ENCODE assay signal across 8 cellular contexts in genomic region chr12:24561882-24562760, GRCh38.
DNase-seq lines count a peak whose midpoint lies in the region; ATAC-seq, FAIRE-seq and TF ChIP-seq lines count a peak whose summit lies in the region.

No MANE protein-coding gene starts in this region.

- H3K36me3 ChIP-seq in kidney epithelial cell (ENCODE audit: control insufficient read depth, insufficient read depth, low read length) (no peaks in the 10 kb centered on the region), skeletal muscle tissue (ENCODE audit: control insufficient read depth in 3 of 3, insufficient read depth in 3 of 3, low read length in 3 of 3) (no peaks in the 10 kb centered on the region)

- no peak for ATAC-seq in GM21381 (IDR thresholded peaks at IDR 0.05; ENCODE audit: unreplicated experiment)
- ATAC-seq in GM21786 (IDR thresholded peaks at IDR 0.05; ENCODE audit: unreplicated experiment): no peak

- H3K4me3 ChIP-seq in AG10803 (ENCODE audit: low read length) (peak overlapping the region; percentile 74), cardiac fibroblast (replicated peaks in 1 of 2; ENCODE audit: low read depth in 2 of 2, low read length in 2 of 2) (peak overlapping the region; percentile 75 to 76), kidney epithelial cell (ENCODE audit: low read depth, low read length) (peak overlapping the region; percentile 87), skeletal muscle tissue (ENCODE audit: low read length in 3 of 3) (peak overlapping the region; percentile 75 to 81 (median 76))

- no peaks in the 10 kb centered on the region for H3K27me3 ChIP-seq in kidney epithelial cell (ENCODE audit: control insufficient read depth, insufficient read depth, low read length)
- peaks cover 2 to 11% (median 6%) of the 10 kb centered on the region in 3 donors for H3K27me3 ChIP-seq in skeletal muscle tissue (ENCODE audit: control insufficient read depth in 3 of 3, insufficient read depth in 3 of 3, low read length in 3 of 3)

- peak overlapping the region; percentile 68 for H3K27ac ChIP-seq in skeletal muscle tissue (ENCODE audit: low read depth, low read length)

- no peaks in the 10 kb centered on the region for H3K9me3 ChIP-seq in skeletal muscle tissue (ENCODE audit: control insufficient read depth in 3 of 3, low read length in 3 of 3)

- no peak for FAIRE-seq in GM19239 (lab: Jason Lieb, UNC)

- H3K4me1 ChIP-seq in skeletal muscle tissue (ENCODE audit: control insufficient read depth in 3 of 3, insufficient read depth in 3 of 3, low read length in 3 of 3): peaks cover 4 to 12% (median 10%) of the 10 kb centered on the region in 3 donors

- no peak for TF ChIP-seq CTCF in AG10803 (conservative IDR thresholded peaks at IDR 0.05; ENCODE audit: low read length)
- TF ChIP-seq CTCF in cardiac fibroblast (IDR thresholded peaks at IDR 0.05; ENCODE audit: low read depth, low read length): no peak
- no peak for TF ChIP-seq CTCF in kidney epithelial cell (IDR thresholded peaks at IDR 0.05; ENCODE audit: insufficient read depth, low read length, poor library complexity, severe bottlenecking)

- peak; percentile 29 for DNase-seq in AG10803 (ENCODE audit: low read depth)
- DNase-seq in GM19239 (ENCODE audit: insufficient read length, low spot score): peak; percentile 38
- peak; percentile 40 for DNase-seq in NOMO-1 treated with DMSO at 0.1 percent for 48 hours (lab: John Stamatoyannopoulos, UW; ENCODE audit: unreplicated experiment)
- peak; percentile 59 to 69 for DNase-seq in cardiac fibroblast (ENCODE audit: low read depth in 2 of 2)
- DNase-seq in kidney epithelial cell (ENCODE audit: low read depth): no peak

- H3K9ac ChIP-seq in skeletal muscle tissue (ENCODE audit: low read depth in 1 of 3, low read length in 3 of 3): peak overlapping the region in 2 of 3 donors; percentile 20 to 25
